1 cellular context compared by ENCODE assay signal in the genomic region with DNA sequence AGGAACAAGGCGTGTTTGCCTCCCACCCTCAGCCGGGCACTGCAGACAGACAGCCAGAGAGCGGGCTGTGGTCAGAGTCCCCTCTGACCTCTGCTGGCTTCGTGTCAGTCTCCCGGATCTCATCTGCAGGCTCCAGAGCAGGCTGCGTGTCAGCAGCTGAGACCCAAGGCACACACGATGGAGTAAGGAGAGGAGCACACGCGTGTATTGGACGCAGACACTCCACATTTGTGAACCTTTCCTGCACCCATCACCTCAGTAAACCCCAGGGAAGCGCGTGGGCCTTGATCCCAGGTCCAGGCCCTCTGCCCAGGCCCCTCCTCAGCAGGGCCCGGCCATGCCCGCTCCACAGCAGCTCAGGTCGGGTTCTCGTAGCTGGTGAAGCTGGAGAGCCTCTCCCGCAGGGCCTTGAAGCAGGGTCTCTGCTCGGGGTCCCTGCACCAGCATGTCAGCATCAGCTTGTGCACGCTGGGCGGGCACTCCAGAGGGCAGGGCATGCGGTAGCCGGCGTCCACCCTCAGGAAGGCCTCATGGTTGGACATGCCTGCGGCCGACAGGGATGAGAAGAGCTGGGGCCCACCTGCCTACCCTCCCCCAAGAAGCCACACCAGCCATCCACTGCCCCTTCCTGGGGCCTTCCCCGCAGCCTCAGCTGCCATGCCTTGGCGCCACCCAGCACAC.
TF ChIP-seq lines count a peak whose summit lies in the region.

No MANE protein-coding gene starts in this region.

TF ChIP-seq in HepG2, 621 proteins besides CTCF, POLR2A, EP300 and RAD21:
- TF ChIP-seq, protein P1, sequence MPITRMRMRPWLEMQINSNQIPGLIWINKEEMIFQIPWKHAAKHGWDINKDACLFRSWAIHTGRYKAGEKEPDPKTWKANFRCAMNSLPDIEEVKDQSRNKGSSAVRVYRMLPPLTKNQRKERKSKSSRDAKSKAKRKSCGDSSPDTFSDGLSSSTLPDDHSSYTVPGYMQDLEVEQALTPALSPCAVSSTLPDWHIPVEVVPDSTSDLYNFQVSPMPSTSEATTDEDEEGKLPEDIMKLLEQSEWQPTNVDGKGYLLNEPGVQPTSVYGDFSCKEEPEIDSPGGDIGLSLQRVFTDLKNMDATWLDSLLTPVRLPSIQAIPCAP (CRISPR knock-in tag; IDR thresholded peaks at IDR 0.05; ENCODE audit: low read depth): no peak
- 0 out of 2 replicates have a peak, but pooled peaks have one; percentile 38 for TF ChIP-seq ZNF446 (CRISPR knock-in tag; IDR thresholded peaks at IDR 0.05)
- TF ChIP-seq, protein P2, sequence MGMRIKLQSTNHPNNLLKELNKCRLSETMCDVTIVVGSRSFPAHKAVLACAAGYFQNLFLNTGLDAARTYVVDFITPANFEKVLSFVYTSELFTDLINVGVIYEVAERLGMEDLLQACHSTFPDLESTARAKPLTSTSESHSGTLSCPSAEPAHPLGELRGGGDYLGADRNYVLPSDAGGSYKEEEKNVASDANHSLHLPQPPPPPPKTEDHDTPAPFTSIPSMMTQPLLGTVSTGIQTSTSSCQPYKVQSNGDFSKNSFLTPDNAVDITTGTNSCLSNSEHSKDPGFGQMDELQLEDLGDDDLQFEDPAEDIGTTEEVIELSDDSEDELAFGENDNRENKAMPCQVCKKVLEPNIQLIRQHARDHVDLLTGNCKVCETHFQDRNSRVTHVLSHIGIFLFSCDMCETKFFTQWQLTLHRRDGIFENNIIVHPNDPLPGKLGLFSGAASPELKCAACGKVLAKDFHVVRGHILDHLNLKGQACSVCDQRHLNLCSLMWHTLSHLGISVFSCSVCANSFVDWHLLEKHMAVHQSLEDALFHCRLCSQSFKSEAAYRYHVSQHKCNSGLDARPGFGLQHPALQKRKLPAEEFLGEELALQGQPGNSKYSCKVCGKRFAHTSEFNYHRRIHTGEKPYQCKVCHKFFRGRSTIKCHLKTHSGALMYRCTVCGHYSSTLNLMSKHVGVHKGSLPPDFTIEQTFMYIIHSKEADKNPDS (CRISPR knock-in tag; IDR thresholded peaks at IDR 0.05): 0 out of 2 replicates have a peak, but pooled peaks have one; percentile 30
- no peak for TF ChIP-seq ZNF567 (CRISPR knock-in tag; IDR thresholded peaks at IDR 0.05; ENCODE audit: borderline replicate concordance)
- peak; percentile 57; the same call in 1 of the 2 replicates for TF ChIP-seq FOXC1 (CRISPR knock-in tag; IDR thresholded peaks at IDR 0.05; ENCODE audit: borderline replicate concordance)
- TF ChIP-seq, protein P3, sequence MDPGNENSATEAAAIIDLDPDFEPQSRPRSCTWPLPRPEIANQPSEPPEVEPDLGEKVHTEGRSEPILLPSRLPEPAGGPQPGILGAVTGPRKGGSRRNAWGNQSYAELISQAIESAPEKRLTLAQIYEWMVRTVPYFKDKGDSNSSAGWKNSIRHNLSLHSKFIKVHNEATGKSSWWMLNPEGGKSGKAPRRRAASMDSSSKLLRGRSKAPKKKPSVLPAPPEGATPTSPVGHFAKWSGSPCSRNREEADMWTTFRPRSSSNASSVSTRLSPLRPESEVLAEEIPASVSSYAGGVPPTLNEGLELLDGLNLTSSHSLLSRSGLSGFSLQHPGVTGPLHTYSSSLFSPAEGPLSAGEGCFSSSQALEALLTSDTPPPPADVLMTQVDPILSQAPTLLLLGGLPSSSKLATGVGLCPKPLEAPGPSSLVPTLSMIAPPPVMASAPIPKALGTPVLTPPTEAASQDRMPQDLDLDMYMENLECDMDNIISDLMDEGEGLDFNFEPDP (CRISPR knock-in tag; conservative IDR thresholded peaks at IDR 0.05): 0 out of 2 replicates have a peak, but pooled peaks have one; percentile 76
- TF ChIP-seq EED (CRISPR knock-in tag; IDR thresholded peaks at IDR 0.05): 0 out of 2 replicates have a peak, but pooled peaks have one; percentile 35
